1 cellular context compared by ENCODE assay signal in the genomic region with DNA sequence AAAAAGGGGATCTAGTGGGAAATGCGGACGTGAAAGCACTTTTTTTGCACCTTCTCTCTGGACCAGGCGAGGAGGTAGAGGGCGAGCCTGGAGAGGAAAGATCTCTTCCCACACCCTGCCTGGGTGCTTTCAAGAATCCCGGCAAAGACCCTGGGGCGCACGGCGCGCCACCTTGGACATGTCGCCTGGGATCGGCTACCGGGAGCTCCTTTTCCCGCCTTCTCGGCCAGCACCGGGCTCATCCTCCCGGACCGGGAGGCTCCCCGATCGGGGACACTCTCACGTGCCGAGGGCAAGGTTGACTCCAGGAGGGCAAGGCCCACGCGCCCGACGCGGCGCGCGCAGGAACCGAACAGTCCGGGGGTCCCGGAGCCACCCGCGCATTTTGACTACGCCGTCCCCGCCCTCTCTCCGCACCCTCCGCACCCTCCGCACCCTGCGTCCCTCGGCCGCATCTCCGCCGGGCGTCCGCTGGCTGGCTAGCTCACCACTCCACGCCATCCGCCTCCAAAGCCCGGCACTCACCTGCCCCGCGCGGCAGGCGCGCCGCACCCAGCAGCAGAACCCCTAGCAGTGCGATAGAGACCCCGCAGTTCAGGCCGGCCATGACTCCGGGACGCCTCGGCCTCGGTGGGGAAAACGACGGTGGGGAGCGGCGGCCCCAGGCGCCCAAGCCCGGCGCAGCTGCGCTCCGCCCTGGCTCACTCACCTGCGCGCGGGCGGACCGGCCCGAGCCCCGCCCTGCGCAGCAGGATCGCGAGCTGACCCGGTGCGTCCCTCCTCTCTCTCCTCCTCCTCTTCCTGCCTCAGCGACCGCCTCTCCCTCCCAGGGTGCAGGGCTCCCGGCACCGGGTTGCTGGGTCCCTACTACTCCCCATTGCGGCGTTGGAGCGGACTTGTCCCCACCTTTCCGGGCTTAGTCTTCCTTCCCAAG.
TF ChIP-seq lines count a peak whose summit lies in the region.

TSS of gene CDCP1 (minus strand) at position 698 of the 934 bp plus-strand sequence. CDS start at position 607, 91 bp downstream.

TF ChIP-seq in A549, 52 proteins besides CTCF, POLR2A, EP300 and RAD21 (continued from another document):
- no peak for TF ChIP-seq REST (IDR thresholded peaks at IDR 0.05)
- TF ChIP-seq HES2 (IDR thresholded peaks at IDR 0.05) = no peak
- no peak for TF ChIP-seq ESRRA (IDR thresholded peaks at IDR 0.05; ENCODE audit: borderline replicate concordance, low read length)
- no peak for TF ChIP-seq GATA3 (IDR thresholded peaks at IDR 0.05; ENCODE audit: borderline replicate concordance)
- TF ChIP-seq ZSCAN20 (CRISPR knock-in tag; IDR thresholded peaks at IDR 0.05) = no peak
- TF ChIP-seq, protein P1, sequence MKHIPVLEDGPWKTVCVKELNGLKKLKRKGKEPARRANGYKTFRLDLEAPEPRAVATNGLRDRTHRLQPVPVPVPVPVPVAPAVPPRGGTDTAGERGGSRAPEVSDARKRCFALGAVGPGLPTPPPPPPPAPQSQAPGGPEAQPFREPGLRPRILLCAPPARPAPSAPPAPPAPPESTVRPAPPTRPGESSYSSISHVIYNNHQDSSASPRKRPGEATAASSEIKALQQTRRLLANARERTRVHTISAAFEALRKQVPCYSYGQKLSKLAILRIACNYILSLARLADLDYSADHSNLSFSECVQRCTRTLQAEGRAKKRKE (CRISPR knock-in tag; IDR thresholded peaks at IDR 0.05; ENCODE audit: low read depth) = no peak
